Comparison of ENCODE assay signal across 1 cellular context in genomic region chr16:11114366-11115164, GRCh38.
TF ChIP-seq lines count a peak whose summit lies in the region.

No MANE protein-coding gene starts in this region.

TF ChIP-seq in IMR-90, 13 proteins besides CTCF, POLR2A, EP300 and RAD21 (continued from another document):
- TF ChIP-seq CHD1 (IDR thresholded peaks at IDR 0.05; ENCODE audit: low read depth, low read length) (no peak), RFX5 (IDR thresholded peaks at IDR 0.05; ENCODE audit: low read depth, low read length) (no peak), BHLHE40 (IDR thresholded peaks at IDR 0.05; ENCODE audit: low read depth, low read length) (no peak), FOS (IDR thresholded peaks at IDR 0.05; ENCODE audit: low read depth, low read length) (no peak), MAFK (IDR thresholded peaks at IDR 0.05; ENCODE audit: low read depth, low read length) (no peak), SMC3 (IDR thresholded peaks at IDR 0.05; ENCODE audit: low read depth, low read length) (no peak)
TF ChIP-seq in IMR-90: peak in this region for 0.
